1 cellular context compared by ENCODE assay signal in the genomic region with DNA sequence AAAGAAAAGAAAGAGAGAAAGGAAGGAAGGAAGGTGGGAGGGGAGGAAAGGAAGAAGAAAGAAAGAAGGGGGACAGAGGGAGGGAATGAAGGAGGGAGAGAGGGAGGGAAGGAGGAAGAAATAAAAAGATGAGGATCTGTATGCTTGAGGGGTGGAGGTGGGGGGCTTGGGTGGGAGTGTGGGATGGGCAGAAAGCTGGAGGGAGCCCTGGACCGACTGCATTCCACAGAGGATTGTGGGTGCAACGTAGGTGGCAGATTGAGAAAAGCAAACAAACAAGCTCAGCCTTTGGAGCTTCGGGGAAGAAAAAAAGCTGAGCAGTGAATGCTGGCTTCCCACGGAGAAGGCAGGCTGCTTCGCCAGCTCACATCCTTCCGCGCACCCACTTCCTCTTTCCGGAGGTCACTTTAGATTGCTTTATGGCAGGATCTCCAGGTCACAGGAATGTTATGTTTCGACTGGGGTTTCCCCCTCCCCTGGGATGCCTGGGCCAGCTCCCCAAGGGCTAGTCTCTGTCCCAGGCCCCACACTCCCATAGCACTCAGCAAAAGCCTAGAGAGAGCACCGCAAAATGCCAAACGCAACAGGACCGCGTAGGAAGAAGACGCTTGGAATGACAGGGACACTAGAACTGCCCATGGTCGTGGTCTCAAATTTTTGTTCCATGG.
TF ChIP-seq lines count a peak whose summit lies in the region.

No MANE protein-coding gene starts in this region.

TF ChIP-seq in HepG2, 621 proteins besides CTCF, POLR2A, EP300 and RAD21 (continued from another document and continues in another):
- TF ChIP-seq, protein P1, sequence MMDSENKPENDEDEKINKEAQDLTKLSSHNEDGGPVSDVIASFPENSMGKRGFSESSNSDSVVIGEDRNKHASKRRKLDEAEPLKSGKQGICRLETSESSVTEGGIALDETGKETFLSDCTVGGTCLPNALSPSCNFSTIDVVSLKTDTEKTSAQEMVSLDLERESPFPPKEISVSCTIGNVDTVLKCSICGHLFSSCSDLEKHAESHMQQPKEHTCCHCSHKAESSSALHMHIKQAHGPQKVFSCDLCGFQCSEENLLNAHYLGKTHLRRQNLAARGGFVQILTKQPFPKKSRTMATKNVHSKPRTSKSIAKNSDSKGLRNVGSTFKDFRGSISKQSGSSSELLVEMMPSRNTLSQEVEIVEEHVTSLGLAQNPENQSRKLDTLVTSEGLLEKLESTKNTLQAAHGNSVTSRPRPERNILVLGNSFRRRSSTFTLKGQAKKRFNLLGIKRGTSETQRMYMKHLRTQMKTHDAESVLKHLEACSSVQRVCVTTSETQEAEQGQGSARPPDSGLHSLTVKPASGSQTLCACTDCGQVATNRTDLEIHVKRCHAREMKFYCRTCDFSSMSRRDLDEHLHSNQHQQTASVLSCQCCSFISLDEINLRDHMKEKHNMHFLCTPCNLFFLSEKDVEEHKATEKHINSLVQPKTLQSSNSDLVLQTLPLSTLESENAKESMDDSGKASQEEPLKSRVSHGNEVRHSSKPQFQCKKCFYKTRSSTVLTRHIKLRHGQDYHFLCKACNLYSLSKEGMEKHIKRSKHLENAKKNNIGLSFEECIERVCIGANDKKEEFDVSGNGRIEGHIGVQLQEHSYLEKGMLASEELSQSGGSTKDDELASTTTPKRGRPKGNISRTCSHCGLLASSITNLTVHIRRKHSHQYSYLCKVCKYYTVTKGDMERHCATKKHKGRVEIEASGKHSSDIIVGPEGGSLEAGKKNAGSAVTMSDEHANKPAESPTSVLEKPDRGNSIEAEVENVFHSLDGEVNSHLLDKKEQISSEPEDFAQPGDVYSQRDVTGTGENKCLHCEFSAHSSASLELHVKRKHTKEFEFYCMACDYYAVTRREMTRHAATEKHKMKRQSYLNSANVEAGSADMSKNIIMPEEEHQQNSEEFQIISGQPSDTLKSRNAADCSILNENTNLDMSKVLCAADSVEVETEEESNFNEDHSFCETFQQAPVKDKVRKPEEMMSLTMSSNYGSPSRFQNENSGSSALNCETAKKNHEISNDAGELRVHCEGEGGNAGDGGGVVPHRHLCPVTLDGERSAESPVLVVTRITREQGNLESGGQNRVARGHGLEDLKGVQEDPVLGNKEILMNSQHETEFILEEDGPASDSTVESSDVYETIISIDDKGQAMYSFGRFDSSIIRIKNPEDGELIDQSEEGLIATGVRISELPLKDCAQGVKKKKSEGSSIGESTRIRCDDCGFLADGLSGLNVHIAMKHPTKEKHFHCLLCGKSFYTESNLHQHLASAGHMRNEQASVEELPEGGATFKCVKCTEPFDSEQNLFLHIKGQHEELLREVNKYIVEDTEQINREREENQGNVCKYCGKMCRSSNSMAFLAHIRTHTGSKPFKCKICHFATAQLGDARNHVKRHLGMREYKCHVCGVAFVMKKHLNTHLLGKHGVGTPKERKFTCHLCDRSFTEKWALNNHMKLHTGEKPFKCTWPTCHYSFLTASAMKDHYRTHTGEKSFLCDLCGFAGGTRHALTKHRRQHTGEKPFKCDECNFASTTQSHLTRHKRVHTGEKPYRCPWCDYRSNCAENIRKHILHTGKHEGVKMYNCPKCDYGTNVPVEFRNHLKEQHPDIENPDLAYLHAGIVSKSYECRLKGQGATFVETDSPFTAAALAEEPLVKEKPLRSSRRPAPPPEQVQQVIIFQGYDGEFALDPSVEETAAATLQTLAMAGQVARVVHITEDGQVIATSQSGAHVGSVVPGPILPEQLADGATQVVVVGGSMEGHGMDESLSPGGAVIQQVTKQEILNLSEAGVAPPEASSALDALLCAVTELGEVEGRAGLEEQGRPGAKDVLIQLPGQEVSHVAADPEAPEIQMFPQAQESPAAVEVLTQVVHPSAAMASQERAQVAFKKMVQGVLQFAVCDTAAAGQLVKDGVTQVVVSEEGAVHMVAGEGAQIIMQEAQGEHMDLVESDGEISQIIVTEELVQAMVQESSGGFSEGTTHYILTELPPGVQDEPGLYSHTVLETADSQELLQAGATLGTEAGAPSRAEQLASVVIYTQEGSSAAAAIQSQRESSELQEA (CRISPR knock-in tag; IDR thresholded peaks at IDR 0.05; ENCODE audit: not compliant biosample characterization): no peak
- TF ChIP-seq KLF12 (CRISPR knock-in tag; IDR thresholded peaks at IDR 0.05; ENCODE audit: borderline replicate concordance) (no peak), WIZ (CRISPR knock-in tag; IDR thresholded peaks at IDR 0.05) (no peak), STAG1 (CRISPR knock-in tag; IDR thresholded peaks at IDR 0.05) (no peak), MZF1 (CRISPR knock-in tag; IDR thresholded peaks at IDR 0.05; ENCODE audit: borderline replicate concordance) (no peak), SIN3B (IDR thresholded peaks at IDR 0.05; ENCODE audit: low read length) (no peak), HMG20B (CRISPR knock-in tag; conservative IDR thresholded peaks at IDR 0.05) (peak; percentile 39; the same call in 1 of the 2 replicates), ZNF251 (CRISPR knock-in tag; IDR thresholded peaks at IDR 0.05) (no peak), ZSCAN22 (CRISPR knock-in tag; IDR thresholded peaks at IDR 0.05) (no peak), ZNF296 (CRISPR knock-in tag; conservative IDR thresholded peaks at IDR 0.05) (no peak), MAFG (CRISPR knock-in tag; IDR thresholded peaks at IDR 0.05) (no peak), HNRNPH1 (optimal IDR thresholded peaks at IDR 0.05; ENCODE audit: low read depth, low read length) (no peak), NCOA2 (CRISPR knock-in tag; IDR thresholded peaks at IDR 0.05) (peak; percentile 81), ZNF672 (CRISPR knock-in tag; IDR thresholded peaks at IDR 0.05) (no peak), JDP2 (CRISPR knock-in tag; IDR thresholded peaks at IDR 0.05; ENCODE audit: borderline replicate concordance) (no peak), MTA3 (CRISPR knock-in tag; IDR thresholded peaks at IDR 0.05) (no peak), HES4 (CRISPR knock-in tag; IDR thresholded peaks at IDR 0.05; ENCODE audit: borderline replicate concordance) (no peak), ZFYVE20 (CRISPR knock-in tag; IDR thresholded peaks at IDR 0.05; ENCODE audit: borderline replicate concordance, low read depth) (no peak), ZBTB20 (CRISPR knock-in tag; IDR thresholded peaks at IDR 0.05; ENCODE audit: borderline replicate concordance, low read depth) (no peak), TBL1XR1 (IDR thresholded peaks at IDR 0.05; ENCODE audit: borderline replicate concordance, low read length, partially characterized antibody) (no peak)
- TF ChIP-seq, protein P2, sequence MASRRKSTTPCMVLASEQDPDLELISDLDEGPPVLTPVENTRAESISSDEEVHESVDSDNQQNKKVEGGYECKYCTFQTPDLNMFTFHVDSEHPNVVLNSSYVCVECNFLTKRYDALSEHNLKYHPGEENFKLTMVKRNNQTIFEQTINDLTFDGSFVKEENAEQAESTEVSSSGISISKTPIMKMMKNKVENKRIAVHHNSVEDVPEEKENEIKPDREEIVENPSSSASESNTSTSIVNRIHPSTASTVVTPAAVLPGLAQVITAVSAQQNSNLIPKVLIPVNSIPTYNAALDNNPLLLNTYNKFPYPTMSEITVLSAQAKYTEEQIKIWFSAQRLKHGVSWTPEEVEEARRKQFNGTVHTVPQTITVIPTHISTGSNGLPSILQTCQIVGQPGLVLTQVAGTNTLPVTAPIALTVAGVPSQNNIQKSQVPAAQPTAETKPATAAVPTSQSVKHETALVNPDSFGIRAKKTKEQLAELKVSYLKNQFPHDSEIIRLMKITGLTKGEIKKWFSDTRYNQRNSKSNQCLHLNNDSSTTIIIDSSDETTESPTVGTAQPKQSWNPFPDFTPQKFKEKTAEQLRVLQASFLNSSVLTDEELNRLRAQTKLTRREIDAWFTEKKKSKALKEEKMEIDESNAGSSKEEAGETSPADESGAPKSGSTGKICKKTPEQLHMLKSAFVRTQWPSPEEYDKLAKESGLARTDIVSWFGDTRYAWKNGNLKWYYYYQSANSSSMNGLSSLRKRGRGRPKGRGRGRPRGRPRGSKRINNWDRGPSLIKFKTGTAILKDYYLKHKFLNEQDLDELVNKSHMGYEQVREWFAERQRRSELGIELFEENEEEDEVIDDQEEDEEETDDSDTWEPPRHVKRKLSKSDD (CRISPR knock-in tag; IDR thresholded peaks at IDR 0.05; ENCODE audit: low read depth): no peak
- TF ChIP-seq, protein P3, sequence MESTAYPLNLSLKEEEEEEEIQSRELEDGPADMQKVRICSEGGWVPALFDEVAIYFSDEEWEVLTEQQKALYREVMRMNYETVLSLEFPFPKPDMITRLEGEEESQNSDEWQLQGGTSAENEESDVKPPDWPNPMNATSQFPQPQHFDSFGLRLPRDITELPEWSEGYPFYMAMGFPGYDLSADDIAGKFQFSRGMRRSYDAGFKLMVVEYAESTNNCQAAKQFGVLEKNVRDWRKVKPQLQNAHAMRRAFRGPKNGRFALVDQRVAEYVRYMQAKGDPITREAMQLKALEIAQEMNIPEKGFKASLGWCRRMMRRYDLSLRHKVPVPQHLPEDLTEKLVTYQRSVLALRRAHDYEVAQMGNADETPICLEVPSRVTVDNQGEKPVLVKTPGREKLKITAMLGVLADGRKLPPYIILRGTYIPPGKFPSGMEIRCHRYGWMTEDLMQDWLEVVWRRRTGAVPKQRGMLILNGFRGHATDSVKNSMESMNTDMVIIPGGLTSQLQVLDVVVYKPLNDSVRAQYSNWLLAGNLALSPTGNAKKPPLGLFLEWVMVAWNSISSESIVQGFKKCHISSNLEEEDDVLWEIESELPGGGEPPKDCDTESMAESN (CRISPR knock-in tag; conservative IDR thresholded peaks at IDR 0.05): no peak
- TF ChIP-seq, protein P4, sequence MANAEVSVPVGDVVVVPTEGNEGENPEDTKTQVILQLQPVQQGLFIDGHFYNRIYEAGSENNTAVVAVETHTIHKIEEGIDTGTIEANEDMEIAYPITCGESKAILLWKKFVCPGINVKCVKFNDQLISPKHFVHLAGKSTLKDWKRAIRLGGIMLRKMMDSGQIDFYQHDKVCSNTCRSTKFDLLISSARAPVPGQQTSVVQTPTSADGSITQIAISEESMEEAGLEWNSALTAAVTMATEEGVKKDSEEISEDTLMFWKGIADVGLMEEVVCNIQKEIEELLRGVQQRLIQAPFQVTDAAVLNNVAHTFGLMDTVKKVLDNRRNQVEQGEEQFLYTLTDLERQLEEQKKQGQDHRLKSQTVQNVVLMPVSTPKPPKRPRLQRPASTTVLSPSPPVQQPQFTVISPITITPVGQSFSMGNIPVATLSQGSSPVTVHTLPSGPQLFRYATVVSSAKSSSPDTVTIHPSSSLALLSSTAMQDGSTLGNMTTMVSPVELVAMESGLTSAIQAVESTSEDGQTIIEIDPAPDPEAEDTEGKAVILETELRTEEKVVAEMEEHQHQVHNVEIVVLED (CRISPR knock-in tag; IDR thresholded peaks at IDR 0.05; ENCODE audit: borderline replicate concordance): no peak
- TF ChIP-seq, protein P5, sequence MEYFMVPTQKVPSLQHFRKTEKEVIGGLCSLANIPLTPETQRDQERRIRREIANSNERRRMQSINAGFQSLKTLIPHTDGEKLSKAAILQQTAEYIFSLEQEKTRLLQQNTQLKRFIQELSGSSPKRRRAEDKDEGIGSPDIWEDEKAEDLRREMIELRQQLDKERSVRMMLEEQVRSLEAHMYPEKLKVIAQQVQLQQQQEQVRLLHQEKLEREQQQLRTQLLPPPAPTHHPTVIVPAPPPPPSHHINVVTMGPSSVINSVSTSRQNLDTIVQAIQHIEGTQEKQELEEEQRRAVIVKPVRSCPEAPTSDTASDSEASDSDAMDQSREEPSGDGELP (IDR thresholded peaks at IDR 0.05; ENCODE audit: borderline replicate concordance, low read depth): no peak; the same call in 1 of the 2 replicates
- TF ChIP-seq, protein P6, sequence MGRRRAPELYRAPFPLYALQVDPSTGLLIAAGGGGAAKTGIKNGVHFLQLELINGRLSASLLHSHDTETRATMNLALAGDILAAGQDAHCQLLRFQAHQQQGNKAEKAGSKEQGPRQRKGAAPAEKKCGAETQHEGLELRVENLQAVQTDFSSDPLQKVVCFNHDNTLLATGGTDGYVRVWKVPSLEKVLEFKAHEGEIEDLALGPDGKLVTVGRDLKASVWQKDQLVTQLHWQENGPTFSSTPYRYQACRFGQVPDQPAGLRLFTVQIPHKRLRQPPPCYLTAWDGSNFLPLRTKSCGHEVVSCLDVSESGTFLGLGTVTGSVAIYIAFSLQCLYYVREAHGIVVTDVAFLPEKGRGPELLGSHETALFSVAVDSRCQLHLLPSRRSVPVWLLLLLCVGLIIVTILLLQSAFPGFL (CRISPR knock-in tag; IDR thresholded peaks at IDR 0.05): no peak
- TF ChIP-seq, protein P7, sequence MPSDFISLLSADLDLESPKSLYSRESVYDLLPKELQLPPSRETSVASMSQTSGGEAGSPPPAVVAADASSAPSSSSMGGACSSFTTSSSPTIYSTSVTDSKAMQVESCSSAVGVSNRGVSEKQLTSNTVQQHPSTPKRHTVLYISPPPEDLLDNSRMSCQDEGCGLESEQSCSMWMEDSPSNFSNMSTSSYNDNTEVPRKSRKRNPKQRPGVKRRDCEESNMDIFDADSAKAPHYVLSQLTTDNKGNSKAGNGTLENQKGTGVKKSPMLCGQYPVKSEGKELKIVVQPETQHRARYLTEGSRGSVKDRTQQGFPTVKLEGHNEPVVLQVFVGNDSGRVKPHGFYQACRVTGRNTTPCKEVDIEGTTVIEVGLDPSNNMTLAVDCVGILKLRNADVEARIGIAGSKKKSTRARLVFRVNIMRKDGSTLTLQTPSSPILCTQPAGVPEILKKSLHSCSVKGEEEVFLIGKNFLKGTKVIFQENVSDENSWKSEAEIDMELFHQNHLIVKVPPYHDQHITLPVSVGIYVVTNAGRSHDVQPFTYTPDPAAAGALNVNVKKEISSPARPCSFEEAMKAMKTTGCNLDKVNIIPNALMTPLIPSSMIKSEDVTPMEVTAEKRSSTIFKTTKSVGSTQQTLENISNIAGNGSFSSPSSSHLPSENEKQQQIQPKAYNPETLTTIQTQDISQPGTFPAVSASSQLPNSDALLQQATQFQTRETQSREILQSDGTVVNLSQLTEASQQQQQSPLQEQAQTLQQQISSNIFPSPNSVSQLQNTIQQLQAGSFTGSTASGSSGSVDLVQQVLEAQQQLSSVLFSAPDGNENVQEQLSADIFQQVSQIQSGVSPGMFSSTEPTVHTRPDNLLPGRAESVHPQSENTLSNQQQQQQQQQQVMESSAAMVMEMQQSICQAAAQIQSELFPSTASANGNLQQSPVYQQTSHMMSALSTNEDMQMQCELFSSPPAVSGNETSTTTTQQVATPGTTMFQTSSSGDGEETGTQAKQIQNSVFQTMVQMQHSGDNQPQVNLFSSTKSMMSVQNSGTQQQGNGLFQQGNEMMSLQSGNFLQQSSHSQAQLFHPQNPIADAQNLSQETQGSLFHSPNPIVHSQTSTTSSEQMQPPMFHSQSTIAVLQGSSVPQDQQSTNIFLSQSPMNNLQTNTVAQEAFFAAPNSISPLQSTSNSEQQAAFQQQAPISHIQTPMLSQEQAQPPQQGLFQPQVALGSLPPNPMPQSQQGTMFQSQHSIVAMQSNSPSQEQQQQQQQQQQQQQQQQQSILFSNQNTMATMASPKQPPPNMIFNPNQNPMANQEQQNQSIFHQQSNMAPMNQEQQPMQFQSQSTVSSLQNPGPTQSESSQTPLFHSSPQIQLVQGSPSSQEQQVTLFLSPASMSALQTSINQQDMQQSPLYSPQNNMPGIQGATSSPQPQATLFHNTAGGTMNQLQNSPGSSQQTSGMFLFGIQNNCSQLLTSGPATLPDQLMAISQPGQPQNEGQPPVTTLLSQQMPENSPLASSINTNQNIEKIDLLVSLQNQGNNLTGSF (CRISPR knock-in tag; IDR thresholded peaks at IDR 0.05): no peak
- TF ChIP-seq, protein P8, sequence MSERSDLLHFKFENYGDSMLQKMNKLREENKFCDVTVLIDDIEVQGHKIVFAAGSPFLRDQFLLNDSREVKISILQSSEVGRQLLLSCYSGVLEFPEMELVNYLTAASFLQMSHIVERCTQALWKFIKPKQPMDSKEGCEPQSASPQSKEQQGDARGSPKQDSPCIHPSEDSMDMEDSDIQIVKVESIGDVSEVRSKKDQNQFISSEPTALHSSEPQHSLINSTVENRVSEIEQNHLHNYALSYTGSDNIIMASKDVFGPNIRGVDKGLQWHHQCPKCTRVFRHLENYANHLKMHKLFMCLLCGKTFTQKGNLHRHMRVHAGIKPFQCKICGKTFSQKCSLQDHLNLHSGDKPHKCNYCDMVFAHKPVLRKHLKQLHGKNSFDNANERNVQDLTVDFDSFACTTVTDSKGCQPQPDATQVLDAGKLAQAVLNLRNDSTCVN (CRISPR knock-in tag; IDR thresholded peaks at IDR 0.05; ENCODE audit: borderline replicate concordance): peak; percentile 59; the same call in 1 of the 2 replicates
